9 cellular contexts compared by ENCODE assay signal in genomic region chr6:15464211-15464725, GRCh38.
A peak's percentile ranks its signal among the peaks of the same experiment; 100 is the strongest.
DNase-seq lines count a peak whose midpoint lies in the region; ATAC-seq and TF ChIP-seq lines count a peak whose summit lies in the region.
"Had no signal": no experiment of that assay in that cellular context is flagged by ENCODE, and none has a peak within 500 bp of the region (broad histone marks: within the 10 kb centered on the region; RNA-seq: fewer than 3 reads in every experiment).

No MANE protein-coding gene starts in this region.

- TF ChIP-seq CTCF in colonic mucosa (IDR thresholded peaks at IDR 0.05) (peak; percentile 46), osteoblast (IDR thresholded peaks at IDR 0.05; ENCODE audit: extremely low read depth, low read depth, low read length) (peak; percentile 71)

- H3K27ac ChIP-seq in colonic mucosa (no peak overlapping the region), osteoblast (ENCODE audit: low read depth, low read length) (no peak overlapping the region)
- H3K27ac ChIP-seq: skin epidermis had no signal

- H3K79me2 ChIP-seq in osteoblast (ENCODE audit: insufficient read depth, low read length): peaks cover 26% of the 10 kb centered on the region

- H3K27me3 ChIP-seq in colonic mucosa (no peaks in the 10 kb centered on the region), osteoblast (ENCODE audit: insufficient read depth, low read length) (no peaks in the 10 kb centered on the region)

- intact Hi-C loops in colonic mucosa (cut with DNase I): no loop called here

- H3K4me3 ChIP-seq in colonic mucosa (no peak overlapping the region), osteoblast (ENCODE audit: insufficient read depth, low read length) (no peak overlapping the region)
- H3K4me3 ChIP-seq: skin epidermis had no signal

- DNase-seq in COLO668 (lab: John Stamatoyannopoulos, UW; ENCODE audit: unreplicated experiment) (peak; percentile 13), HT-29 (ENCODE audit: low spot score) (peak; percentile 53), colonic mucosa (peak; percentile 66), osteoblast (ENCODE audit: insufficient read length, low spot score, missing footprints) (no peak), SHP77 treated with DMSO at 0.1 percent for 48 hours (lab: John Stamatoyannopoulos, UW) (no peak)
- DNase-seq in activated CD4-positive, alpha-beta T cell treated with anti-CD3 and anti-CD28 coated beads for 1 hour: peak; percentile 46

- H2AFZ ChIP-seq in osteoblast (ENCODE audit: low read length): no peak overlapping the region

- H4K20me1 ChIP-seq in osteoblast (ENCODE audit: insufficient read depth, low read length): peaks cover 43% of the 10 kb centered on the region

- H3K4me2 ChIP-seq in osteoblast (ENCODE audit: insufficient read depth, low read length): no peak overlapping the region

- no peak for ATAC-seq in HG02763 (IDR thresholded peaks at IDR 0.05; ENCODE audit: unreplicated experiment)
- no peak for ATAC-seq in GM18498 (IDR thresholded peaks at IDR 0.05; ENCODE audit: unreplicated experiment)

- H3K9me3 ChIP-seq in colonic mucosa (no peaks in the 10 kb centered on the region), osteoblast (ENCODE audit: low read depth, low read length) (no peaks in the 10 kb centered on the region)

- H3K4me1 ChIP-seq in colonic mucosa: no peaks in the 10 kb centered on the region
- peaks cover 11% of the 10 kb centered on the region for H3K4me1 ChIP-seq in osteoblast (ENCODE audit: insufficient read depth, low read length)

- H3K36me3 ChIP-seq in colonic mucosa (no peaks in the 10 kb centered on the region), osteoblast (ENCODE audit: insufficient read depth, low read length) (peaks cover 4% of the 10 kb centered on the region)

- no peak overlapping the region for H3K9ac ChIP-seq in colonic mucosa (ENCODE audit: low read depth in 2 of 2, low read length in 2 of 2)

Comparison
In these comparisons a context has a peak if more than half of its experiments do, and no peak if none do; other contexts are left out.
1. DNase-seq: peak in COLO668 (single experiment), HT-29 (single experiment), activated CD4-positive, alpha-beta T cell treated with anti-CD3 and anti-CD28 coated beads for 1 hour (single experiment) and colonic mucosa (single experiment); none in osteoblast (single experiment) and SHP77 treated with DMSO at 0.1 percent for 48 hours (single experiment).